25 cellular contexts compared by ENCODE assay signal in genomic region chr12:58233886-58234285, GRCh38.
"Had no signal": no experiment of that assay in that cellular context is flagged by ENCODE, and none has a peak within 500 bp of the region (broad histone marks: within the 10 kb centered on the region; RNA-seq: fewer than 3 reads in every experiment).

No MANE protein-coding gene starts in this region.

- H3K9me3 ChIP-seq: lower lobe of right lung, ovary, right atrium auricular region, right lobe of liver, testis, thyroid gland, vagina had no signal

- H3K27me3 Mint-ChIP-seq: natural killer cell treated with Interleukin-12 subunit alpha and Interleukin-12 subunit beta and Interleukin-15 and Interleukin-18, amount 100 ng/mL, for 72 hours; progenitor cell of endocrine pancreas had no signal

- ATAC-seq: left cardiac atrium; left lung; lower lobe of right lung; naive thymus-derived CD4-positive, alpha-beta T cell; natural killer cell treated with Interleukin-12 subunit alpha and Interleukin-12 subunit beta and Interleukin-15 and Interleukin-18, amount 100 ng/mL, for 72 hours; right lobe of liver; stimulated activated naive B cell treated with anti-CD40 and anti-IgM and Interleukin-4, amounts not matched to agents 10 μg/mL and 1 μg/mL and 100 μg/mL, for 72 hours; stimulated activated naive CD8-positive, alpha-beta T cell treated with anti-CD3 and anti-CD28 coated beads, Interleukin-15, Interleukin-2, amounts not matched to agents 100 U/mL and 50 U/mL, for 24 hours had no signal

- DNase-seq: hippocampal formation; kidney glomerular epithelial cell; left cardiac atrium; left lung; lower lobe of right lung; mammary epithelial cell; mesendoderm; naive thymus-derived CD4-positive, alpha-beta T cell; ovary; right lobe of liver; stimulated activated CD4-positive, alpha-beta T cell treated with anti-CD3 and anti-CD28 coated beads, Interleukin-12 subunit alpha, Interleukin-12 subunit beta, amount 100 ng/mL, for 4 hours; stimulated activated CD4-positive, alpha-beta T cell treated with anti-CD3 and anti-CD28 coated beads, Interleukin-15, amount 100 ng/mL, for 24 hours; stimulated activated CD4-positive, alpha-beta T cell treated with anti-CD3 and anti-CD28 coated beads, Interleukin-2, amount 100 ng/mL, for 24 hours; stimulated activated CD4-positive, alpha-beta T cell treated with anti-CD3 and anti-CD28 coated beads, Interleukin-4, amount 100 ng/mL, for 1 hour; stimulated activated naive B cell treated with anti-CD40 and anti-IgM and Interleukin-4, amounts not matched to agents 10 μg/mL and 1 μg/mL and 100 μg/mL, for 72 hours; stimulated activated naive CD8-positive, alpha-beta T cell treated with anti-CD3 and anti-CD28 coated beads, Interleukin-15, Interleukin-2, amounts not matched to agents 100 U/mL and 50 U/mL, for 24 hours; stomach; testis; thyroid gland had no signal

- H3K4me1 ChIP-seq: left lung, lower lobe of right lung, right atrium auricular region, right lobe of liver, stomach, testis, thyroid gland, vagina had no signal

- H3K27ac Mint-ChIP-seq: mesothelial cell of epicardium; naive thymus-derived CD4-positive, alpha-beta T cell; natural killer cell treated with Interleukin-12 subunit alpha and Interleukin-12 subunit beta and Interleukin-15 and Interleukin-18, amount 100 ng/mL, for 72 hours; progenitor cell of endocrine pancreas; stimulated activated naive B cell treated with anti-CD40 and anti-IgM and Interleukin-4, amounts not matched to agents 10 μg/mL and 1 μg/mL and 100 μg/mL, for 72 hours; type B pancreatic cell had no signal

- H3K4me3 ChIP-seq: left lung, lower lobe of right lung, ovary, right atrium auricular region, right lobe of liver, stomach, testis, thyroid gland, vagina had no signal

- H3K4me1 Mint-ChIP-seq: mesothelial cell of epicardium; naive thymus-derived CD4-positive, alpha-beta T cell; stimulated activated naive B cell treated with anti-CD40 and anti-IgM and Interleukin-4, amounts not matched to agents 10 μg/mL and 1 μg/mL and 100 μg/mL, for 72 hours had no signal

- H3K4me3 Mint-ChIP-seq: mesothelial cell of epicardium; naive thymus-derived CD4-positive, alpha-beta T cell; natural killer cell treated with Interleukin-12 subunit alpha and Interleukin-12 subunit beta and Interleukin-15 and Interleukin-18, amount 100 ng/mL, for 72 hours; stimulated activated naive B cell treated with anti-CD40 and anti-IgM and Interleukin-4, amounts not matched to agents 10 μg/mL and 1 μg/mL and 100 μg/mL, for 72 hours; type B pancreatic cell had no signal

- H3K36me3 ChIP-seq: left lung, lower lobe of right lung, ovary, right atrium auricular region, right lobe of liver, stomach, thyroid gland, vagina had no signal

- H3K27ac ChIP-seq: left lung, lower lobe of right lung, ovary, right atrium auricular region, right lobe of liver, stomach, testis, thyroid gland, vagina had no signal

- H3K27me3 ChIP-seq: left lung, ovary, right atrium auricular region, right lobe of liver, stomach, testis, thyroid gland, vagina had no signal

- H3K36me3 Mint-ChIP-seq: mesothelial cell of epicardium, type B pancreatic cell had no signal

- H3K9me3 Mint-ChIP-seq: natural killer cell treated with Interleukin-12 subunit alpha and Interleukin-12 subunit beta and Interleukin-15 and Interleukin-18, amount 100 ng/mL, for 72 hours had no signal
